In the genomic region with DNA sequence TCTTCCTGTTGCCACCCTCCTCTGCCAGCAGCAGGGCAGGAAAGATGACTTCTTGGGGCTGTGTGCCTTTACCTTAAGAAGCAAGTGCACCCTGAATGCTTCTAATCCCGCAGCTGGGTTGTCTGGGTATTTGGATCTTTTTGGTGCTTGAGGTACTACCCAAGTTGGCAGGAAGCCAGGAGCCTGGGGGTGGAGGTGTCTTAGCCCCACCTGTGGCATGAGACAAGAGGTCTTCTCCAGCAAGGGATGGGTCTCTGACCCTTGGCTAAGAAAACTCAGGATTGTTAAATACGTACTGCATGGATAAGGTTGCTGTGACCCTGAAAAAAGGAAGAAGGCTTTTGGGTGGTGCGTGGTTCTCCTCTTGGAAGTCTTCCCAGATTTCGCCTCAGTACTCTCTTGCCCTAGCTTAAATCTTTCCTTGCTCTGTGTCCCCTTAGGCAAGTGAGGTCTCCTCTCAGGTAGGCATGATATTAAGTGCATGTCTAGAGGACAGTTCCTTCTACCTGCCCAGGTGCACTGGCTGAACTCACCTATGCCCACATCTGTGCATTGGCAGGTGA, we compare ENCODE assay signal across 28 cellular contexts. TPM values are rescaled to one million over a fixed set of nuclear protein-coding genes. Genes with fewer than 3 reads are reported as not detected.
DNase-seq lines count a peak whose midpoint lies in the region; ATAC-seq, FAIRE-seq and TF ChIP-seq lines count a peak whose summit lies in the region.
"Had no signal": no experiment of that assay in that cellular context is flagged by ENCODE, and none has a peak within 500 bp of the region (broad histone marks: within the 10 kb centered on the region; RNA-seq: fewer than 3 reads in every experiment).

No MANE protein-coding gene starts in this region.

- H3K9me3 ChIP-seq in HEK293 (ENCODE audit: control insufficient read depth, insufficient read depth, low read depth, low read length): no peaks in the 10 kb centered on the region
- H3K9me3 ChIP-seq: body of pancreas, HAP-1, MG63, ovary, testis, vagina had no signal

- TF ChIP-seq CTCF in HEK293 (tag by site-specific recombination; IDR thresholded peaks at IDR 0.05) (no peak), chondrocyte (IDR thresholded peaks at IDR 0.05) (no peak)

- FAIRE-seq in GM19239 (lab: Jason Lieb, UNC): no peak
- FAIRE-seq: keratinocyte had no signal

- 0 out of 2 replicates have a peak, but pooled peaks cover 4% of the 10 kb centered on the region for H3K4me1 ChIP-seq in HEK293 (ENCODE audit: control insufficient read depth, insufficient read depth, low read length)

- peaks cover 4% of the 10 kb centered on the region for H3K36me3 Mint-ChIP-seq in activated naive CD8-positive, alpha-beta T cell
- peaks cover 4% of the 10 kb centered on the region for H3K36me3 Mint-ChIP-seq in activated naive CD8-positive, alpha-beta T cell treated with anti-CD3 and anti-CD28 coated beads, Interleukin-2, amount 50 U/mL, for 24 hours (ENCODE audit: low read depth)
- no peaks in the 10 kb centered on the region for H3K36me3 Mint-ChIP-seq in chondrocyte (ENCODE audit: low read depth)

- POLR2A ChIA-PET in HEK293 (lab: Yijun Ruan, JAX): no interaction called here

- no peak for ATAC-seq in activated naive CD8-positive, alpha-beta T cell treated with anti-CD3 and anti-CD28 coated beads, Interleukin-2, amount 50 U/mL, for 24 hours
- no peak for ATAC-seq in stimulated activated naive CD8-positive, alpha-beta T cell treated with anti-CD3 and anti-CD28 coated beads, Interleukin-15, amount 100 ng/mL, for 72 hours
- no peak for ATAC-seq in HG02970 (IDR thresholded peaks at IDR 0.05; ENCODE audit: low FRiP score, unreplicated experiment)
- ATAC-seq: body of pancreas had no signal

- no peak overlapping the region for H3K4me3 ChIP-seq in HEK293 (ENCODE audit: low read depth, low read length)
- H3K4me3 ChIP-seq: body of pancreas, HAP-1, ovary, SK-N-MC, skin epidermis, testis, vagina had no signal

- CTCF ChIA-PET in HEK293 (lab: Yijun Ruan, JAX): interaction anchor here (0.6 to 1.4 kb wide), 2 partner anchors 128 to 724 kb away, joined by 3 to 5 read pairs; no protein-coding TSS in a partner anchor

- H3K9me3 Mint-ChIP-seq in activated naive CD8-positive, alpha-beta T cell (ENCODE audit: low read depth): no peaks in the 10 kb centered on the region
- H3K9me3 Mint-ChIP-seq in activated naive CD8-positive, alpha-beta T cell treated with anti-CD3 and anti-CD28 coated beads, Interleukin-2, amount 50 U/mL, for 24 hours: no peaks in the 10 kb centered on the region
- no peaks in the 10 kb centered on the region for H3K9me3 Mint-ChIP-seq in chondrocyte (ENCODE audit: low read depth)
- H3K9me3 Mint-ChIP-seq in stimulated activated naive CD8-positive, alpha-beta T cell treated with anti-CD3 and anti-CD28 coated beads, Interleukin-15, amount 100 ng/mL, for 72 hours: no peaks in the 10 kb centered on the region
- H3K9me3 Mint-ChIP-seq: activated CD4-positive, alpha-beta memory T cell treated with anti-CD3 and anti-CD28 coated beads, Interleukin-2, amount 10 ng/mL, durations not matched to agents 7 days and 5 days; nephron; T-helper 1 cell treated with Interleukin-12 subunit alpha and Interleukin-12 subunit beta and Interleukin-4 antibody, amounts not matched to agents 30 μg/mL and 1 μg/mL, for 36 hours had no signal

- H3K27me3 Mint-ChIP-seq in activated naive CD8-positive, alpha-beta T cell: no peaks in the 10 kb centered on the region
- no peaks in the 10 kb centered on the region for H3K27me3 Mint-ChIP-seq in activated naive CD8-positive, alpha-beta T cell treated with anti-CD3 and anti-CD28 coated beads, Interleukin-2, amount 50 U/mL, for 24 hours
- H3K27me3 Mint-ChIP-seq in chondrocyte (ENCODE audit: low read depth): no peaks in the 10 kb centered on the region
- no peaks in the 10 kb centered on the region for H3K27me3 Mint-ChIP-seq in stimulated activated naive CD8-positive, alpha-beta T cell treated with anti-CD3 and anti-CD28 coated beads, Interleukin-15, amount 100 ng/mL, for 72 hours
- H3K27me3 Mint-ChIP-seq: activated CD4-positive, alpha-beta memory T cell treated with anti-CD3 and anti-CD28 coated beads, Interleukin-2, amount 10 ng/mL, durations not matched to agents 7 days and 5 days had no signal

- peaks cover 64% of the 10 kb centered on the region for H3K4me1 Mint-ChIP-seq in activated naive CD8-positive, alpha-beta T cell (ENCODE audit: low read depth)
- H3K4me1 Mint-ChIP-seq in activated naive CD8-positive, alpha-beta T cell treated with anti-CD3 and anti-CD28 coated beads, Interleukin-2, amount 50 U/mL, for 24 hours: peaks cover 56% of the 10 kb centered on the region
- peaks cover 10% of the 10 kb centered on the region for H3K4me1 Mint-ChIP-seq in chondrocyte (ENCODE audit: low read depth)
- peaks cover 69% of the 10 kb centered on the region for H3K4me1 Mint-ChIP-seq in stimulated activated naive CD8-positive, alpha-beta T cell treated with anti-CD3 and anti-CD28 coated beads, Interleukin-15, amount 100 ng/mL, for 72 hours

- H3K4me3 Mint-ChIP-seq in activated naive CD8-positive, alpha-beta T cell: peak overlapping the region; percentile 92
- H3K4me3 Mint-ChIP-seq in activated naive CD8-positive, alpha-beta T cell treated with anti-CD3 and anti-CD28 coated beads, Interleukin-2, amount 50 U/mL, for 24 hours: no peak overlapping the region
- no peak overlapping the region for H3K4me3 Mint-ChIP-seq in chondrocyte (ENCODE audit: unreplicated experiment)
- peak overlapping the region; percentile 38 to 52 for H3K4me3 Mint-ChIP-seq in stimulated activated naive CD8-positive, alpha-beta T cell treated with anti-CD3 and anti-CD28 coated beads, Interleukin-15, amount 100 ng/mL, for 72 hours
- H3K4me3 Mint-ChIP-seq: activated CD4-positive, alpha-beta memory T cell treated with anti-CD3 and anti-CD28 coated beads, Interleukin-2, amount 10 ng/mL, durations not matched to agents 7 days and 5 days; T-helper 1 cell treated with Interleukin-12 subunit alpha and Interleukin-12 subunit beta and Interleukin-4 antibody, amounts not matched to agents 30 μg/mL and 1 μg/mL, for 36 hours had no signal

- no peak overlapping the region for H3K27ac Mint-ChIP-seq in activated naive CD8-positive, alpha-beta T cell
- no peak overlapping the region for H3K27ac Mint-ChIP-seq in activated naive CD8-positive, alpha-beta T cell treated with anti-CD3 and anti-CD28 coated beads, Interleukin-2, amount 50 U/mL, for 24 hours
- H3K27ac Mint-ChIP-seq in chondrocyte (ENCODE audit: unreplicated experiment): no peak overlapping the region
- H3K27ac Mint-ChIP-seq in stimulated activated naive CD8-positive, alpha-beta T cell treated with anti-CD3 and anti-CD28 coated beads, Interleukin-15, amount 100 ng/mL, for 72 hours: no peak overlapping the region
- H3K27ac Mint-ChIP-seq: activated CD4-positive, alpha-beta memory T cell treated with anti-CD3 and anti-CD28 coated beads, Interleukin-2, amount 10 ng/mL, durations not matched to agents 7 days and 5 days; nephron; T-helper 1 cell treated with Interleukin-12 subunit alpha and Interleukin-12 subunit beta and Interleukin-4 antibody, amounts not matched to agents 30 μg/mL and 1 μg/mL, for 36 hours had no signal

- peaks cover 0 to 4% of the 10 kb centered on the region in 2 experiments; a peak in 1 of 3 replicates for H3K36me3 ChIP-seq in HEK293 (ENCODE audit: control insufficient read depth in 2 of 2, insufficient read depth in 1 of 2, low read length in 2 of 2)
- H3K36me3 ChIP-seq: HAP-1, ovary, vagina had no signal

- DNase-seq in activated naive CD8-positive, alpha-beta T cell treated with anti-CD3 and anti-CD28 coated beads, Interleukin-2, amount 50 U/mL, for 24 hours: no peak
- DNase-seq in chondrocyte (ENCODE audit: low spot score) (peak; percentile 62), SIG-M5 treated with dmso at 0.1 percent for 504 hours (lab: John Stamatoyannopoulos, UW; ENCODE audit: unreplicated experiment) (no peak), GM19239 (ENCODE audit: insufficient read length, low spot score) (no peak)
- DNase-seq in stimulated activated naive CD8-positive, alpha-beta T cell treated with anti-CD3 and anti-CD28 coated beads, Interleukin-15, amount 100 ng/mL, for 72 hours: no peak
- DNase-seq: activated CD4-positive, alpha-beta memory T cell treated with anti-CD3 and anti-CD28 coated beads, Interleukin-2, amount 10 ng/mL, durations not matched to agents 7 days and 5 days; activated CD4-positive, alpha-beta T cell treated with anti-CD3 and anti-CD28 coated beads for 1 hour; body of pancreas; Calu3; DND-41; glutamatergic neuron; MG63; NCI-H1105 treated with DMSO at 0.1 percent for 48 hours; NCI-H2029; NCI-H69; ovary; stimulated activated CD4-positive, alpha-beta T cell treated with anti-CD3 and anti-CD28 coated beads, Interleukin-1b, Interleukin-23, amount 100 ng/mL, for 48 hours had no signal

- no peak overlapping the region for H3K27ac ChIP-seq in HEK293 (ENCODE audit: extremely low read depth, low read depth, low read length)
- H3K27ac ChIP-seq: ovary, SK-N-MC, skin epidermis, vagina had no signal

TF ChIP-seq in HEK293, 187 proteins besides CTCF, POLR2A, EP300 and RAD21:
- no peak for TF ChIP-seq ZNF596 (tag by site-specific recombination; IDR thresholded peaks at IDR 0.05)
- TF ChIP-seq SCRT2 (tag by site-specific recombination; IDR thresholded peaks at IDR 0.05): peak; percentile 60; the same call in 1 of the 2 replicates
- no peak for TF ChIP-seq ZSCAN16 (tag by site-specific recombination; IDR thresholded peaks at IDR 0.05)
- TF ChIP-seq ZNF707 (tag by site-specific recombination; IDR thresholded peaks at IDR 0.05): no peak
- TF ChIP-seq PRDM1 (tag by site-specific recombination; IDR thresholded peaks at IDR 0.05): no peak

RNA-seq across cellular contexts. Expression of a gene that starts 4.3 kb away (rescaled TPM):
- total RNA-seq in chondrocyte: 18.7 to 44.0 TPM (median 19.3 TPM) in 3 replicates

Comparison
In these comparisons a context has a peak if more than half of its experiments do, and no peak if none do; other contexts are left out.
1. H3K4me3 Mint-ChIP-seq: peak in activated naive CD8-positive, alpha-beta T cell (single experiment) and stimulated activated naive CD8-positive, alpha-beta T cell treated with anti-CD3 and anti-CD28 coated beads, Interleukin-15, amount 100 ng/mL, for 72 hours (2 of 2); none in activated naive CD8-positive, alpha-beta T cell treated with anti-CD3 and anti-CD28 coated beads, Interleukin-2, amount 50 U/mL, for 24 hours (single experiment) and chondrocyte (single experiment).